ENCODE assay signal across 35 cellular contexts in the genomic region with DNA sequence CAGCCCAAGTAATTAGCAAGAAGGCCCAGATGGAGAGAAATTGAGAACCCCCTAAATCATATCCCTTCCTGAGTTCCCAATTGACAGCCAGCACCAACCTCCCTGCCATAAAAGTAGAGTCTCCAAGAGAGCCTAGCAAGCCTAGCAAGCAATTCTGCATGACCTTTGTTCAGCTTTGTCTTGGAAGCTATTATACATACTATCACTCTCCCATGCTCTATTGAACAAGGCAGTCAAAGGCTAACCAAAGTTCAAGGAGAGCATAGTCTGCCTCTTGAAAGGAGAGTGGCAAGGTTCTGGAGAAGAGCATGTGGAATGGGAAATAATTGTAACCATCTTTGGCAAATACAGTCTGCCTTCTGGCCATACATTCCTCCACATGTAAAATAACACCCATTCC. TPM values are rescaled to one million over a fixed set of nuclear protein-coding genes. Genes with fewer than 3 reads are reported as not detected.
"Had no signal": no experiment of that assay in that cellular context is flagged by ENCODE, and none has a peak within 500 bp of the region (broad histone marks: within the 10 kb centered on the region; RNA-seq: fewer than 3 reads in every experiment).

No MANE protein-coding gene starts in this region.

- FAIRE-seq: endothelial cell of umbilical vein had no signal

- H3K27ac ChIP-seq: coronary artery, esophagus muscularis mucosa, foreskin keratinocyte, gastroesophageal sphincter, heart right ventricle, neural progenitor cell, parathyroid adenoma, right lobe of liver, stomach, thyroid gland, vagina had no signal

- H3K27me3 ChIP-seq: esophagus muscularis mucosa, foreskin keratinocyte, gastroesophageal sphincter, heart right ventricle, neural progenitor cell, right lobe of liver, stomach, thyroid gland, vagina had no signal

- H3K4me3 ChIP-seq: coronary artery, esophagus muscularis mucosa, gastroesophageal sphincter, heart right ventricle, lung, neural progenitor cell, right lobe of liver, stomach, thyroid gland, vagina had no signal

- H3K36me3 ChIP-seq: esophagus muscularis mucosa, heart right ventricle, neural progenitor cell, stomach, thyroid gland, vagina had no signal

- H3K4me1 ChIP-seq: esophagus muscularis mucosa, gastroesophageal sphincter, heart right ventricle, neural progenitor cell, parathyroid adenoma, right lobe of liver, stomach, thyroid gland, vagina had no signal

- H3K9me3 ChIP-seq: esophagus muscularis mucosa, gastroesophageal sphincter, heart right ventricle, right lobe of liver, stomach, thyroid gland, vagina had no signal

- DNase-seq: dermis blood vessel endothelial cell; effector memory CD4-positive, alpha-beta T cell; foreskin keratinocyte; glutamatergic neuron; heart right ventricle; hypothalamus; immature natural killer cell; islet precursor cell; naive B cell; right lobe of liver; stimulated activated CD4-positive, alpha-beta T cell treated with anti-CD3 and anti-CD28 coated beads, Interleukin-2, amount 100 ng/mL, for 24 hours; stimulated activated CD4-positive, alpha-beta T cell treated with anti-CD3 and anti-CD28 coated beads, Interleukin-4, amount 100 ng/mL, for 24 hours; stimulated activated naive CD4-positive, alpha-beta T cell treated with Interleukin-2 at 50 U/mL for 16 hours; stomach; thyroid gland; trophoblast cell had no signal

- ATAC-seq: foreskin keratinocyte; gastroesophageal sphincter; heart right ventricle; natural killer cell treated with Interleukin-12 subunit alpha and Interleukin-12 subunit beta and Interleukin-15 and Interleukin-18, amount 100 ng/mL, for 72 hours; right lobe of liver; stimulated activated effector memory CD8-positive, alpha-beta T cell treated with anti-CD3 and anti-CD28 coated beads, Interleukin-12 subunit alpha, Interleukin-12 subunit beta, amount 100 ng/mL, for 72 hours had no signal

- H3K9ac ChIP-seq: neural progenitor cell, parathyroid adenoma had no signal

RNA-seq across cellular contexts. Expression of gene ACOT6, which starts 12.8 kb away (rescaled TPM):
- total RNA-seq: chondrocyte; dermis blood vessel endothelial cell; endothelial cell of umbilical vein; epithelial cell of proximal tubule; esophagus muscularis mucosa; fibroblast of lung; foreskin keratinocyte; gastroesophageal sphincter; heart right ventricle; lung; mononuclear cell; natural killer cell treated with Interleukin-12 subunit alpha and Interleukin-12 subunit beta and Interleukin-15 and Interleukin-18, amount 100 ng/mL, for 72 hours; osteoblast; progenitor cell of endocrine pancreas; stomach; subcutaneous adipose tissue; temporal lobe; thyroid gland; ureter; vagina had no signal
- polyA plus RNA-seq: endothelial cell of umbilical vein, fibroblast of lung, foreskin keratinocyte, heart right ventricle, lung, stomach had no signal

RNA-seq across cellular contexts. Expression of gene HEATR4, which starts 40.7 kb away (rescaled TPM):
- total RNA-seq: dermis blood vessel endothelial cell; endothelial cell of umbilical vein; natural killer cell treated with Interleukin-12 subunit alpha and Interleukin-12 subunit beta and Interleukin-15 and Interleukin-18, amount 100 ng/mL, for 72 hours; vagina had no signal
- polyA plus RNA-seq: endothelial cell of umbilical vein, foreskin keratinocyte had no signal
